10 cellular contexts compared by ENCODE assay signal in the genomic region with DNA sequence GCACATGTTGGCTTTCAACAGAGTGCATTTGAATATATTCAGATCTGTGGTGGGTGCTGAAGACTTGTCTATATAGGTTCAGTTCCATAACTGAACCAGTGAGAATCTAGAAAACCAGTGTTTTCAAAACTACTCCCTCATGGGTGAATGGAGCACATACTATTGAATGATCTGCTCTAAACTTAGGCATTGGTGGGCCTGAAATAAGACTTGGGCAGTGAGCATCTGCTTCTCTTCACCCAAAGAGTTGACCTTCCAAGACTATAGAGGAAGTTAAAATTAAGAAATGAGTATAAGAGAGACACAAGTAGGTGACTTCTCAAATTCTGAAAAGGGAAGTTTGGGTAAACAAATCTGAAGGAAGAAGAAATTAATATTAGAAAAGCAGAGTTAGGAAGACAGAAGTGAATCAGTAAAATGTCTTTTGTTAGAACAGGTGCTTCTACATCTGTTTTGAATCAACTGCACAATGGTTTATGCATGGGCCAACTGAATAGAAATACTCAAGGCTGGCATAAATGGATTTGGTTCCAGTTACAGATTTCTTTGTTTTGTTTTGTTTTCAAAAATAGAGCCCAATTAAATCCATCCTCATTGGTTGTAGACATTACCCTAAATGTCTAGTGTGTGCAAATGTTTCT. TPM values are rescaled to one million over a fixed set of nuclear protein-coding genes. Genes with fewer than 3 reads are reported as not detected.
DNase-seq lines count a peak whose midpoint lies in the region; ATAC-seq and TF ChIP-seq lines count a peak whose summit lies in the region.
"Had no signal": no experiment of that assay in that cellular context is flagged by ENCODE, and none has a peak within 500 bp of the region (broad histone marks: within the 10 kb centered on the region; RNA-seq: fewer than 3 reads in every experiment).

No MANE protein-coding gene starts in this region.

- H3K4me1 Mint-ChIP-seq in stimulated activated memory B cell treated with anti-CD40 and anti-IgM and Interleukin-4, amounts not matched to agents 10 μg/mL and 1 μg/mL and 100 μg/mL, for 72 hours: peaks cover 39% of the 10 kb centered on the region
- no peaks in the 10 kb centered on the region for H3K4me1 Mint-ChIP-seq in effector memory CD8-positive, alpha-beta T cell (ENCODE audit: low read depth in 2 of 2)

- H3K4me3 ChIP-seq in heart left ventricle: no peak overlapping the region

- peaks cover 0 to 15% (median 2%) of the 10 kb centered on the region in 12 donors for H3K9me3 ChIP-seq in heart left ventricle

- H3K9me3 Mint-ChIP-seq in stimulated activated memory B cell treated with anti-CD40 and anti-IgM and Interleukin-4, amounts not matched to agents 10 μg/mL and 1 μg/mL and 100 μg/mL, for 72 hours: peaks cover 4% of the 10 kb centered on the region
- no peaks in the 10 kb centered on the region for H3K9me3 Mint-ChIP-seq in effector memory CD8-positive, alpha-beta T cell
- H3K9me3 Mint-ChIP-seq: activated naive CD4-positive, alpha-beta T cell treated with anti-CD3 and anti-CD28 coated beads, Interleukin-2, amount 10 ng/mL, durations not matched to agents 7 days and 5 days had no signal

- peaks cover 0 to 18% (median 0%) of the 10 kb centered on the region in 12 donors for H3K4me1 ChIP-seq in heart left ventricle

- DNase-seq in SIG-M5 treated with dmso at 0.1 percent for 504 hours (lab: John Stamatoyannopoulos, UW; ENCODE audit: unreplicated experiment) (peak; percentile 36), SIG-M5 (lab: John Stamatoyannopoulos, UW) (no peak), NCI-H146 (lab: John Stamatoyannopoulos, UW) (peak; percentile 56), heart left ventricle (no peak), activated gamma-delta T cell treated with Interleukin-2 at 50 U/mL for 16 hours (no peak)
- DNase-seq in effector memory CD8-positive, alpha-beta T cell: no peak
- DNase-seq: activated naive CD4-positive, alpha-beta T cell treated with anti-CD3 and anti-CD28 coated beads, Interleukin-2, amount 10 ng/mL, durations not matched to agents 7 days and 5 days had no signal

- no peak for TF ChIP-seq POLR2A in heart left ventricle (IDR thresholded peaks at IDR 0.05)

- no peaks in the 10 kb centered on the region for H3K27me3 ChIP-seq in heart left ventricle

- H3K36me3 ChIP-seq in heart left ventricle: no peaks in the 10 kb centered on the region

- ATAC-seq in HG02885 (IDR thresholded peaks at IDR 0.05; ENCODE audit: poor library complexity, unreplicated experiment) (peak; percentile 87), heart left ventricle (no peak)
- peak; percentile 97 for ATAC-seq in stimulated activated memory B cell treated with anti-CD40 and anti-IgM and Interleukin-4, amounts not matched to agents 10 μg/mL and 1 μg/mL and 100 μg/mL, for 72 hours
- ATAC-seq in effector memory CD8-positive, alpha-beta T cell (replicated peaks): no peak

- no peak for TF ChIP-seq CTCF in heart left ventricle (IDR thresholded peaks at IDR 0.05)

- intact Hi-C loops in heart left ventricle (cut with DNase I): no loop called here

- H3K27ac Mint-ChIP-seq in stimulated activated memory B cell treated with anti-CD40 and anti-IgM and Interleukin-4, amounts not matched to agents 10 μg/mL and 1 μg/mL and 100 μg/mL, for 72 hours: peak overlapping the region; percentile 47
- no peak overlapping the region for H3K27ac Mint-ChIP-seq in effector memory CD8-positive, alpha-beta T cell
- H3K27ac Mint-ChIP-seq: activated naive CD4-positive, alpha-beta T cell treated with anti-CD3 and anti-CD28 coated beads, Interleukin-2, amount 10 ng/mL, durations not matched to agents 7 days and 5 days; T-helper 2 cell treated with Interferon-gamma antibody and Interleukin-4, amounts not matched to agents 5 μg/mL and 100 μg/mL, for 36 hours had no signal

- no peaks in the 10 kb centered on the region for H3K27me3 Mint-ChIP-seq in stimulated activated memory B cell treated with anti-CD40 and anti-IgM and Interleukin-4, amounts not matched to agents 10 μg/mL and 1 μg/mL and 100 μg/mL, for 72 hours
- H3K27me3 Mint-ChIP-seq in effector memory CD8-positive, alpha-beta T cell: no peaks in the 10 kb centered on the region
- H3K27me3 Mint-ChIP-seq: activated naive CD4-positive, alpha-beta T cell treated with anti-CD3 and anti-CD28 coated beads, Interleukin-2, amount 10 ng/mL, durations not matched to agents 7 days and 5 days had no signal

- H3K36me3 Mint-ChIP-seq in stimulated activated memory B cell treated with anti-CD40 and anti-IgM and Interleukin-4, amounts not matched to agents 10 μg/mL and 1 μg/mL and 100 μg/mL, for 72 hours: peaks cover 25% of the 10 kb centered on the region
- H3K36me3 Mint-ChIP-seq in effector memory CD8-positive, alpha-beta T cell (ENCODE audit: insufficient read depth): no peaks in the 10 kb centered on the region
- H3K36me3 Mint-ChIP-seq: activated naive CD4-positive, alpha-beta T cell treated with anti-CD3 and anti-CD28 coated beads, Interleukin-2, amount 10 ng/mL, durations not matched to agents 7 days and 5 days had no signal

- no peak overlapping the region for H3K4me3 Mint-ChIP-seq in stimulated activated memory B cell treated with anti-CD40 and anti-IgM and Interleukin-4, amounts not matched to agents 10 μg/mL and 1 μg/mL and 100 μg/mL, for 72 hours
- no peak overlapping the region for H3K4me3 Mint-ChIP-seq in effector memory CD8-positive, alpha-beta T cell
- H3K4me3 Mint-ChIP-seq: activated naive CD4-positive, alpha-beta T cell treated with anti-CD3 and anti-CD28 coated beads, Interleukin-2, amount 10 ng/mL, durations not matched to agents 7 days and 5 days; T-helper 2 cell treated with Interferon-gamma antibody and Interleukin-4, amounts not matched to agents 5 μg/mL and 100 μg/mL, for 36 hours had no signal

- H3K27ac ChIP-seq in heart left ventricle: no peak overlapping the region

RNA-seq across cellular contexts. Expression of gene ALCAM, which starts 19.3 kb away (rescaled TPM):
- 10 to 100 TPM in 2 of 9 donors, 1 to 10 TPM in 7; 2.3 to 19.9 (median 5.5) TPM for total RNA-seq in heart left ventricle
- 1 to 10 TPM in 1 of 2 donors, under 1 TPM in 1; 0.91 to 5.8 TPM for polyA plus RNA-seq in heart left ventricle

Comparison
In these comparisons a context has a peak if more than half of its experiments do, and no peak if none do; other contexts are left out.
1. DNase-seq: peak in SIG-M5 treated with dmso at 0.1 percent for 504 hours (single experiment) and NCI-H146 (single experiment); none in SIG-M5 (single experiment), heart left ventricle (0 of 5), effector memory CD8-positive, alpha-beta T cell (0 of 3) and activated gamma-delta T cell treated with Interleukin-2 at 50 U/mL for 16 hours (single experiment).
2. ATAC-seq: peak in HG02885 (single experiment) and stimulated activated memory B cell treated with anti-CD40 and anti-IgM and Interleukin-4, amounts not matched to agents 10 μg/mL and 1 μg/mL and 100 μg/mL, for 72 hours (single experiment); none in heart left ventricle (0 of 4) and effector memory CD8-positive, alpha-beta T cell (single experiment).